In the genomic region with DNA sequence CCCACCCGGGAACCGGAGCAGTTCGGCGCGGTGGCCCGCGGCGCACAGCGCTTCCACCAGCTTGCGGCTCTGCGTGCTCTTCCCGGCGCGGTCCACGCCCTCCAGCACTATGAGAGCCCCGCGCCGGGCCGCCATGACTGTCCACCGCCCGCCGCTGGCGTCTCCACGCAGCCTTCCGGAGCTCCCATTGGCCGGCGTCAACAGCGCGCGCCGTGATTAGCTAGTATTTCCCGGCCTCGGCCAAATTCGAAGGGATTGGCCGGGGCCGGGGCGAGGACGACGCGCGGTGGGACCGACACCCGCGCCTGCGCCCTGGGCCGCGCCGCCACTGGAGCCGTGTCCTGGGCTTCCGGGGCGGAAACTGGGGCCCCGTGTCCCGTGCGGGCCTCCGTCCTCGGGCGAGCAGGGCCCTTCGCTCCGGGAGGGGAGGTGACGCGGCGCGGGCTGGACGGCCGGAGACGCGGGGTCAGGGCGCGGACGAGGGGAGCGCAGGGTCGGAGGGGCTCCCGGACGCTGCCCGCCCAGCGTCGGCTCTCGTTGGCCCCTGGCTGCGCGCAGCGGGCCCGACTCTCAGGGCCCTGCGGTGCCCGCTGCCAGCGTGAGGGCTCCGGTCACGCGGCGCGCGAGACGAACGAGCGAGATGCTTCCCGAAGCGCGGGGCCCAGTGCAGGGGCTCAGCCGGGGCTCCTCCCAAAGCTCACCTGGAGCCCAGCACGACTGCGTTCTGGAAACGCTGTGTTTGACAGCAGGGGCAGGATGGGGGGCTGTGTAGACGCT, we compare ENCODE assay signal across 1 cellular context.
TF ChIP-seq lines count a peak whose summit lies in the region.

A gene with protein sequence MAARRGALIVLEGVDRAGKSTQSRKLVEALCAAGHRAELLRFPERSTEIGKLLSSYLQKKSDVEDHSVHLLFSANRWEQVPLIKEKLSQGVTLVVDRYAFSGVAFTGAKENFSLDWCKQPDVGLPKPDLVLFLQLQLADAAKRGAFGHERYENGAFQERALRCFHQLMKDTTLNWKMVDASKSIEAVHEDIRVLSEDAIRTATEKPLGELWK (minus strand): TSS at position 167 of the 777 bp plus-strand sequence. CDS start 32 bp downstream, at position 135.

TF ChIP-seq in H1, 55 proteins besides CTCF, POLR2A, EP300 and RAD21 (continues in another document):
- TF ChIP-seq RFX5 (IDR thresholded peaks at IDR 0.05; ENCODE audit: borderline replicate concordance, low read depth, low read length): no peak
- TF ChIP-seq POLR2AphosphoS5 (IDR thresholded peaks at IDR 0.05; ENCODE audit: low read depth, low read length): peak; percentile 46; the same call in 1 of the 2 replicates
- TF ChIP-seq EGR1 (IDR thresholded peaks at IDR 0.05; ENCODE audit: borderline replicate concordance, low read depth, low read length): no peak
- TF ChIP-seq BACH1 (IDR thresholded peaks at IDR 0.05; ENCODE audit: low read length): peak; percentile 72; the same call in 1 of the 2 replicates
- no peak for TF ChIP-seq JUN (IDR thresholded peaks at IDR 0.05; ENCODE audit: low read depth, low read length)
- no peak for TF ChIP-seq HDAC6 (IDR thresholded peaks at IDR 0.05; ENCODE audit: low read depth, low read length)
- TF ChIP-seq CHD2 (IDR thresholded peaks at IDR 0.05; ENCODE audit: low read length): peak; percentile 47; the same call in 1 of the 2 replicates
- TF ChIP-seq GABPA (IDR thresholded peaks at IDR 0.05; ENCODE audit: borderline replicate concordance, insufficient read depth, low read length): no peak
- no peak for TF ChIP-seq SP4 (IDR thresholded peaks at IDR 0.05; ENCODE audit: low read length)
- no peak for TF ChIP-seq TCF12 (IDR thresholded peaks at IDR 0.05; ENCODE audit: low read depth, low read length)
- no peak for TF ChIP-seq SIRT6 (IDR thresholded peaks at IDR 0.05; ENCODE audit: low read length)
- TF ChIP-seq SP2 (IDR thresholded peaks at IDR 0.05; ENCODE audit: low read length): no peak
- TF ChIP-seq POU5F1 (IDR thresholded peaks at IDR 0.05; ENCODE audit: low read depth, low read length): no peak
- no peak for TF ChIP-seq CBX8 (IDR thresholded peaks at IDR 0.05; ENCODE audit: borderline replicate concordance, low read depth, low read length)
- TF ChIP-seq USF2 (IDR thresholded peaks at IDR 0.05; ENCODE audit: low read length): no peak
- peak; percentile 94 for TF ChIP-seq RBBP5 (IDR thresholded peaks at IDR 0.05; ENCODE audit: borderline replicate concordance, low read depth, low read length)
- TF ChIP-seq NRF1 (IDR thresholded peaks at IDR 0.05; ENCODE audit: low read depth, low read length): peak; percentile 73
- no peak for TF ChIP-seq GTF2F1 (IDR thresholded peaks at IDR 0.05; ENCODE audit: borderline replicate concordance, low read depth, low read length)
- no peak for TF ChIP-seq NANOG (IDR thresholded peaks at IDR 0.05; ENCODE audit: insufficient read depth, low read depth, low read length, poor library complexity, severe bottlenecking)
- no peak for TF ChIP-seq JUND (IDR thresholded peaks at IDR 0.05; ENCODE audit: low read length)
- TF ChIP-seq, protein P1, sequence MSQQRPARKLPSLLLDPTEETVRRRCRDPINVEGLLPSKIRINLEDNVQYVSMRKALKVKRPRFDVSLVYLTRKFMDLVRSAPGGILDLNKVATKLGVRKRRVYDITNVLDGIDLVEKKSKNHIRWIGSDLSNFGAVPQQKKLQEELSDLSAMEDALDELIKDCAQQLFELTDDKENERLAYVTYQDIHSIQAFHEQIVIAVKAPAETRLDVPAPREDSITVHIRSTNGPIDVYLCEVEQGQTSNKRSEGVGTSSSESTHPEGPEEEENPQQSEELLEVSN (IDR thresholded peaks at IDR 0.05): peak; percentile 87
- peak; percentile 49 for TF ChIP-seq SRF (IDR thresholded peaks at IDR 0.05; ENCODE audit: low read depth, low read length)
- TF ChIP-seq SIX5 (IDR thresholded peaks at IDR 0.05; ENCODE audit: low read depth, low read length): no peak
- no peak for TF ChIP-seq BRCA1 (IDR thresholded peaks at IDR 0.05; ENCODE audit: low read depth, low read length)
- peak; percentile 86 for TF ChIP-seq TAF1 (IDR thresholded peaks at IDR 0.05; ENCODE audit: low read depth, low read length)
- TF ChIP-seq ATF3 (IDR thresholded peaks at IDR 0.05; ENCODE audit: insufficient read depth, low read depth, low read length): peak; percentile 46; the same call in 1 of the 2 replicates
- TF ChIP-seq ZNF274 (IDR thresholded peaks at IDR 0.05; ENCODE audit: borderline replicate concordance, extremely low read depth, low read length): no peak
- peak; percentile 86 to 94; a peak in 3 of 4 replicates for TF ChIP-seq SIN3A (conservative IDR thresholded peaks at IDR 0.05 in 1 of 2, IDR thresholded peaks at IDR 0.05 in 1 of 2; ENCODE audit: low read depth in 1 of 2, low read length in 2 of 2)
- TF ChIP-seq CBX5 (IDR thresholded peaks at IDR 0.05; ENCODE audit: low read depth, low read length): no peak
- no peak for TF ChIP-seq TEAD4 (IDR thresholded peaks at IDR 0.05; ENCODE audit: low read depth, low read length)
- peak; percentile 60 for TF ChIP-seq KDM4A (IDR thresholded peaks at IDR 0.05; ENCODE audit: low read depth, low read length, severe bottlenecking)
- 0 out of 2 replicates have a peak, but pooled peaks have one; percentile 31 for TF ChIP-seq SP1 (IDR thresholded peaks at IDR 0.05; ENCODE audit: low read depth, low read length)
- peak; percentile 72; the same call in 1 of the 2 replicates for TF ChIP-seq MAX (IDR thresholded peaks at IDR 0.05)
- peak; percentile 82 for TF ChIP-seq TAF7 (optimal IDR thresholded peaks at IDR 0.05; ENCODE audit: borderline replicate concordance, low read depth, low read length)
- TF ChIP-seq CHD1 (IDR thresholded peaks at IDR 0.05; ENCODE audit: low read depth, low read length): no peak
- peak; percentile 97 for TF ChIP-seq PHF8 (conservative IDR thresholded peaks at IDR 0.05; ENCODE audit: low read depth, low read length)
- no peak for TF ChIP-seq MAFK (IDR thresholded peaks at IDR 0.05; ENCODE audit: low read depth, low read length)
- TF ChIP-seq SUZ12 (IDR thresholded peaks at IDR 0.05; ENCODE audit: low read length): no peak; the same call in 1 of the 2 replicates
- no peak for TF ChIP-seq CTBP2 (IDR thresholded peaks at IDR 0.05; ENCODE audit: borderline replicate concordance, insufficient read depth, insufficient read length, low read length)
- TF ChIP-seq YY1 (IDR thresholded peaks at IDR 0.05; ENCODE audit: low read depth, low read length): peak; percentile 95
- TF ChIP-seq CREB1 (IDR thresholded peaks at IDR 0.05): peak; percentile 95
- TF ChIP-seq HDAC2 (IDR thresholded peaks at IDR 0.05; ENCODE audit: borderline replicate concordance in 1 of 2, low read depth in 2 of 2, low read length in 2 of 2): peak in 1 of 2 experiments; percentile 52; a peak in 1 of 4 replicates
- no peak for TF ChIP-seq RXRA (IDR thresholded peaks at IDR 0.05; ENCODE audit: insufficient read depth, low read depth, low read length)
- TF ChIP-seq, protein P2, sequence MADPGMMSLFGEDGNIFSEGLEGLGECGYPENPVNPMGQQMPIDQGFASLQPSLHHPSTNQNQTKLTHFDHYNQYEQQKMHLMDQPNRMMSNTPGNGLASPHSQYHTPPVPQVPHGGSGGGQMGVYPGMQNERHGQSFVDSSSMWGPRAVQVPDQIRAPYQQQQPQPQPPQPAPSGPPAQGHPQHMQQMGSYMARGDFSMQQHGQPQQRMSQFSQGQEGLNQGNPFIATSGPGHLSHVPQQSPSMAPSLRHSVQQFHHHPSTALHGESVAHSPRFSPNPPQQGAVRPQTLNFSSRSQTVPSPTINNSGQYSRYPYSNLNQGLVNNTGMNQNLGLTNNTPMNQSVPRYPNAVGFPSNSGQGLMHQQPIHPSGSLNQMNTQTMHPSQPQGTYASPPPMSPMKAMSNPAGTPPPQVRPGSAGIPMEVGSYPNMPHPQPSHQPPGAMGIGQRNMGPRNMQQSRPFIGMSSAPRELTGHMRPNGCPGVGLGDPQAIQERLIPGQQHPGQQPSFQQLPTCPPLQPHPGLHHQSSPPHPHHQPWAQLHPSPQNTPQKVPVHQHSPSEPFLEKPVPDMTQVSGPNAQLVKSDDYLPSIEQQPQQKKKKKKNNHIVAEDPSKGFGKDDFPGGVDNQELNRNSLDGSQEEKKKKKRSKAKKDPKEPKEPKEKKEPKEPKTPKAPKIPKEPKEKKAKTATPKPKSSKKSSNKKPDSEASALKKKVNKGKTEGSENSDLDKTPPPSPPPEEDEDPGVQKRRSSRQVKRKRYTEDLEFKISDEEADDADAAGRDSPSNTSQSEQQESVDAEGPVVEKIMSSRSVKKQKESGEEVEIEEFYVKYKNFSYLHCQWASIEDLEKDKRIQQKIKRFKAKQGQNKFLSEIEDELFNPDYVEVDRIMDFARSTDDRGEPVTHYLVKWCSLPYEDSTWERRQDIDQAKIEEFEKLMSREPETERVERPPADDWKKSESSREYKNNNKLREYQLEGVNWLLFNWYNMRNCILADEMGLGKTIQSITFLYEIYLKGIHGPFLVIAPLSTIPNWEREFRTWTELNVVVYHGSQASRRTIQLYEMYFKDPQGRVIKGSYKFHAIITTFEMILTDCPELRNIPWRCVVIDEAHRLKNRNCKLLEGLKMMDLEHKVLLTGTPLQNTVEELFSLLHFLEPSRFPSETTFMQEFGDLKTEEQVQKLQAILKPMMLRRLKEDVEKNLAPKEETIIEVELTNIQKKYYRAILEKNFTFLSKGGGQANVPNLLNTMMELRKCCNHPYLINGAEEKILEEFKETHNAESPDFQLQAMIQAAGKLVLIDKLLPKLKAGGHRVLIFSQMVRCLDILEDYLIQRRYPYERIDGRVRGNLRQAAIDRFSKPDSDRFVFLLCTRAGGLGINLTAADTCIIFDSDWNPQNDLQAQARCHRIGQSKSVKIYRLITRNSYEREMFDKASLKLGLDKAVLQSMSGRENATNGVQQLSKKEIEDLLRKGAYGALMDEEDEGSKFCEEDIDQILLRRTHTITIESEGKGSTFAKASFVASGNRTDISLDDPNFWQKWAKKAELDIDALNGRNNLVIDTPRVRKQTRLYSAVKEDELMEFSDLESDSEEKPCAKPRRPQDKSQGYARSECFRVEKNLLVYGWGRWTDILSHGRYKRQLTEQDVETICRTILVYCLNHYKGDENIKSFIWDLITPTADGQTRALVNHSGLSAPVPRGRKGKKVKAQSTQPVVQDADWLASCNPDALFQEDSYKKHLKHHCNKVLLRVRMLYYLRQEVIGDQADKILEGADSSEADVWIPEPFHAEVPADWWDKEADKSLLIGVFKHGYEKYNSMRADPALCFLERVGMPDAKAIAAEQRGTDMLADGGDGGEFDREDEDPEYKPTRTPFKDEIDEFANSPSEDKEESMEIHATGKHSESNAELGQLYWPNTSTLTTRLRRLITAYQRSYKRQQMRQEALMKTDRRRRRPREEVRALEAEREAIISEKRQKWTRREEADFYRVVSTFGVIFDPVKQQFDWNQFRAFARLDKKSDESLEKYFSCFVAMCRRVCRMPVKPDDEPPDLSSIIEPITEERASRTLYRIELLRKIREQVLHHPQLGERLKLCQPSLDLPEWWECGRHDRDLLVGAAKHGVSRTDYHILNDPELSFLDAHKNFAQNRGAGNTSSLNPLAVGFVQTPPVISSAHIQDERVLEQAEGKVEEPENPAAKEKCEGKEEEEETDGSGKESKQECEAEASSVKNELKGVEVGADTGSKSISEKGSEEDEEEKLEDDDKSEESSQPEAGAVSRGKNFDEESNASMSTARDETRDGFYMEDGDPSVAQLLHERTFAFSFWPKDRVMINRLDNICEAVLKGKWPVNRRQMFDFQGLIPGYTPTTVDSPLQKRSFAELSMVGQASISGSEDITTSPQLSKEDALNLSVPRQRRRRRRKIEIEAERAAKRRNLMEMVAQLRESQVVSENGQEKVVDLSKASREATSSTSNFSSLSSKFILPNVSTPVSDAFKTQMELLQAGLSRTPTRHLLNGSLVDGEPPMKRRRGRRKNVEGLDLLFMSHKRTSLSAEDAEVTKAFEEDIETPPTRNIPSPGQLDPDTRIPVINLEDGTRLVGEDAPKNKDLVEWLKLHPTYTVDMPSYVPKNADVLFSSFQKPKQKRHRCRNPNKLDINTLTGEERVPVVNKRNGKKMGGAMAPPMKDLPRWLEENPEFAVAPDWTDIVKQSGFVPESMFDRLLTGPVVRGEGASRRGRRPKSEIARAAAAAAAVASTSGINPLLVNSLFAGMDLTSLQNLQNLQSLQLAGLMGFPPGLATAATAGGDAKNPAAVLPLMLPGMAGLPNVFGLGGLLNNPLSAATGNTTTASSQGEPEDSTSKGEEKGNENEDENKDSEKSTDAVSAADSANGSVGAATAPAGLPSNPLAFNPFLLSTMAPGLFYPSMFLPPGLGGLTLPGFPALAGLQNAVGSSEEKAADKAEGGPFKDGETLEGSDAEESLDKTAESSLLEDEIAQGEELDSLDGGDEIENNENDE (IDR thresholded peaks at IDR 0.05; ENCODE audit: insufficient replicate concordance, low read length): no peak
- no peak for TF ChIP-seq BCL11A (IDR thresholded peaks at IDR 0.05; ENCODE audit: low read depth in 2 of 2, low read length in 2 of 2)
- no peak for TF ChIP-seq FOSL1 (IDR thresholded peaks at IDR 0.05; ENCODE audit: insufficient read depth, low read depth, low read length)
- TF ChIP-seq EZH2 (IDR thresholded peaks at IDR 0.05; ENCODE audit: low read depth, low read length, severe bottlenecking): no peak
- TF ChIP-seq SAP30 (IDR thresholded peaks at IDR 0.05; ENCODE audit: insufficient read depth, insufficient replicate concordance, low read length): peak; percentile 83
- TF ChIP-seq CEBPB (IDR thresholded peaks at IDR 0.05; ENCODE audit: low read depth, low read length): no peak
- TF ChIP-seq TBP (IDR thresholded peaks at IDR 0.05; ENCODE audit: low read depth, low read length): peak; percentile 70
- TF ChIP-seq KDM1A (IDR thresholded peaks at IDR 0.05; ENCODE audit: borderline replicate concordance, low read length): no peak
- TF ChIP-seq KDM5A (IDR thresholded peaks at IDR 0.05; ENCODE audit: low read length): peak; percentile 91
- peak; percentile 76 for TF ChIP-seq ASH2L (IDR thresholded peaks at IDR 0.05; ENCODE audit: low read length)
- TF ChIP-seq RNF2 (IDR thresholded peaks at IDR 0.05; ENCODE audit: borderline replicate concordance, low read depth, low read length, missing control alignments, poor library complexity, severe bottlenecking): no peak
